8 cellular contexts compared by ENCODE assay signal in the genomic region with DNA sequence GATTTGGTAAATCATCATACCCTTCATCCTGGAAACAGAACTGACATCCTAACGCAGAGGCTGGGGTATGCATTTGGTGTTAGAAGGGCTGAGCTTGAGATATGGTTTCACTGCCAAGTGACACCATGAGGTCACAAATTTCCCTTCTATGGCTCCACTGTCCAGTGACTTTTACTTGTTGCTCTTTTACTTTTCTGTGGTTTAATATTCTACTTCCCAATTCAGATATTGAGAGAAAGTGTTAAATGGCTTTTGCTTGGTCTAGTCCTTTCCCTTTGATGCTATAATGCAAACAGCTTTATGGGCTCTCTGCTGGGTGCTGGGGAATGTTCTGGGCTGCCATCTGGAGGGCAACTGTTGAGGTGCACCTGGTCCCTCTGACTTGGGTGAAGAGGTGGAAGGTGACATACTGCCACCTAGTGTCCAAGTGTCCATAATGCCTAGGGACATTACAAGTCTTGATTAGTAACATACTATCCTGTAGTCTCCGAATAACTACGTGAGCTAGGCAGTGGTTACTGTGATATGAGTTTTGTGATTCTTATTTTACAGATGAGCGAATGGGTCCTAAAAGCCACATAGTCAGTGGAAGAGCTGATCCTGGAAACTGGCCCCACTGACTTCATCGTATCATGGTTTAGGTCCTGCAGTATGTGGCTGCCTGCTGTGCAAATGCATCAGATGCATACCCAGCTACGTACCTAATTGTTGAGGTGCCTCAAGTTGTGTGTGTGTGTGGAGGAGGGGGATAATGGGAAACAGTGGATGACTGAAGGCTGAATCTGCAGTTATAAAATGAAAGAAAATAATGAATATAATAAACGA.
DNase-seq lines count a peak whose midpoint lies in the region; ATAC-seq and TF ChIP-seq lines count a peak whose summit lies in the region.

No MANE protein-coding gene starts in this region.

- H3K27me3 Mint-ChIP-seq in natural killer cell (ENCODE audit: low read depth in 2 of 2): peaks cover 32 to 41% of the 10 kb centered on the region in 2 donors

- H3K4me3 Mint-ChIP-seq in natural killer cell: no peak overlapping the region

- peaks cover 36% of the 10 kb centered on the region for H3K4me1 ChIP-seq in OCI-LY3 (ENCODE audit: low read length)

- no peak overlapping the region for H3K27ac Mint-ChIP-seq in natural killer cell

- H3K27ac ChIP-seq in OCI-LY3 (ENCODE audit: low read length): no peak overlapping the region

- no peaks in the 10 kb centered on the region for H3K79me2 ChIP-seq in OCI-LY3 (ENCODE audit: low read length)

- H3K36me3 ChIP-seq in OCI-LY3 (replicated peaks; ENCODE audit: low read depth, low read length): no peaks in the 10 kb centered on the region

- H3K9me3 ChIP-seq in OCI-LY3 (ENCODE audit: insufficient read depth, low read length): no peaks in the 10 kb centered on the region

- TF ChIP-seq CTCF in OCI-LY3 (IDR thresholded peaks at IDR 0.05; ENCODE audit: low read depth, low read length): peak; percentile 100
- peak; percentile 97 for TF ChIP-seq CTCF in natural killer cell (IDR thresholded peaks at IDR 0.05)

- H4K20me1 ChIP-seq in OCI-LY3 (ENCODE audit: insufficient read depth, low read length): no peaks in the 10 kb centered on the region

- DNase-seq in DMS79 treated with DMSO at 0.1 percent for 48 hours (lab: John Stamatoyannopoulos, UW): peak; percentile 64
- peak; percentile 97 for DNase-seq in KBM-7
- peak; percentile 72 for DNase-seq in activated CD8-positive, alpha-beta memory T cell treated with anti-CD3 and anti-CD28 coated beads, Interleukin-2, amount 50 U/mL, for 4 hours
- peak; percentile 76 for DNase-seq in natural killer cell
- peak; percentile 46 to 70 (median 60) for DNase-seq in stimulated activated naive CD4-positive, alpha-beta T cell (lab: John Stamatoyannopoulos, UW)

- in situ Hi-C loops in KBM-7 (cut with MboI; ENCODE audit: low pct_unique_long_range_greater_than_20kb, low sequenced_read_pairs): no loop called here

- peak overlapping the region; percentile 36; the same call in 1 of the 2 replicates for H3K4me3 ChIP-seq in OCI-LY3 (ENCODE audit: low read length)

- ATAC-seq in GM21737 (IDR thresholded peaks at IDR 0.05; ENCODE audit: unreplicated experiment) (peak; percentile 93), esophagus mucosa (peak; percentile 99), natural killer cell (peak; percentile 100)

- peaks cover 14 to 18% of the 10 kb centered on the region in 2 donors for H3K4me1 Mint-ChIP-seq in natural killer cell

- intact Hi-C loops in natural killer cell (cut with micrococcal nuclease): loop anchor here (1.0 kb wide), 2 partner anchors 183 to 455 kb away; no protein-coding TSS in a partner anchor

- peaks cover 31% of the 10 kb centered on the region for H3K27me3 ChIP-seq in OCI-LY3 (ENCODE audit: low read depth, low read length)

- H2AFZ ChIP-seq in OCI-LY3 (ENCODE audit: low read depth, low read length): peak overlapping the region; percentile 43; the same call in 1 of the 2 replicates

- no peaks in the 10 kb centered on the region for H3K9me3 Mint-ChIP-seq in natural killer cell

- H3K4me2 ChIP-seq in OCI-LY3 (ENCODE audit: low read length): peak overlapping the region; percentile 74

- H3K36me3 Mint-ChIP-seq in natural killer cell: no peaks in the 10 kb centered on the region

- no peak overlapping the region for H3K9ac ChIP-seq in OCI-LY3 (ENCODE audit: low read length)
